In genomic region chr12:66695130-66695529, GRCh38 we compare ENCODE assay signal across 27 cellular contexts. TPM values are rescaled to one million over a fixed set of nuclear protein-coding genes. Genes with fewer than 3 reads are reported as not detected.
A peak's percentile ranks its signal among the peaks of the same experiment; 100 is the strongest.
DNase-seq lines count a peak whose midpoint lies in the region; ATAC-seq and TF ChIP-seq lines count a peak whose summit lies in the region.
"Had no signal": no experiment of that assay in that cellular context is flagged by ENCODE, and none has a peak within 500 bp of the region (broad histone marks: within the 10 kb centered on the region; RNA-seq: fewer than 3 reads in every experiment).

No MANE protein-coding gene starts in this region.

- H3K36me3 ChIP-seq in MM.1S (replicated peaks; ENCODE audit: insufficient read depth, low read length) (no peaks in the 10 kb centered on the region), body of pancreas (replicated peaks in 1 of 2; ENCODE audit: insufficient read depth in 1 of 2, low read depth in 2 of 2) (no peaks in the 10 kb centered on the region)
- H3K36me3 ChIP-seq: BLaER1 treated with 17β-estradiol and CSF1 and Interleukin-3, amounts not matched to agents 10 nM and 100 nM; cardiac muscle cell; colonic mucosa; left lung; upper lobe of right lung had no signal

- H3K9me3 ChIP-seq in MM.1S (replicated peaks; ENCODE audit: insufficient read depth, low read length) (no peaks in the 10 kb centered on the region), body of pancreas (no peaks in the 10 kb centered on the region)
- H3K9me3 ChIP-seq: Caco-2, colonic mucosa, left lung, upper lobe of right lung had no signal

- H3K9me2 ChIP-seq in MM.1S (replicated peaks; ENCODE audit: insufficient read depth, low read length): no peaks in the 10 kb centered on the region

- TF ChIP-seq POLR2A in body of pancreas (IDR thresholded peaks at IDR 0.05): no peak

- 2 to 17% methylated on average over 3 of the region's 3 CpGs for WGBS in body of pancreas, 2 donors

- H2AFZ ChIP-seq in MM.1S (ENCODE audit: low read length): peak overlapping the region; percentile 12; the same call in 1 of the 2 replicates

- peaks cover 27% of the 10 kb centered on the region for H3F3A ChIP-seq in MM.1S (ENCODE audit: insufficient read depth, low read length)

- H3K4me1 ChIP-seq in MM.1S (ENCODE audit: low read length) (peaks cover 58% of the 10 kb centered on the region), body of pancreas (peaks cover 12% of the 10 kb centered on the region), foreskin keratinocyte (no peaks in the 10 kb centered on the region)
- H3K4me1 ChIP-seq: Caco-2, colonic mucosa, left lung, upper lobe of right lung had no signal

- H3K4me2 ChIP-seq in MM.1S (ENCODE audit: low read depth, low read length): peak overlapping the region; percentile 53; the same call in 1 of the 2 replicates
- H3K4me2 ChIP-seq: BLaER1 treated with 17β-estradiol and CSF1 and Interleukin-3, amounts not matched to agents 10 nM and 100 nM had no signal

- H3K27ac ChIP-seq in MM.1S (ENCODE audit: low read length): peak overlapping the region; percentile 52
- H3K27ac ChIP-seq in body of pancreas: no peak overlapping the region
- no peak overlapping the region for H3K27ac ChIP-seq in foreskin keratinocyte
- H3K27ac ChIP-seq: BLaER1 treated with 17β-estradiol and CSF1 and Interleukin-3, amounts not matched to agents 10 nM and 100 nM; cardiac muscle cell; colonic mucosa; left lung; upper lobe of right lung had no signal

- intact Hi-C loops in body of pancreas (cut with DNase I): no loop called here

- peak; percentile 86 for ATAC-seq in body of pancreas
- no peak for ATAC-seq in foreskin keratinocyte
- no peak for ATAC-seq in GM18861 (IDR thresholded peaks at IDR 0.05; ENCODE audit: unreplicated experiment)
- ATAC-seq: left lung; stimulated activated effector memory CD8-positive, alpha-beta T cell treated with anti-CD3 and anti-CD28 coated beads, Interleukin-12 subunit alpha, Interleukin-12 subunit beta, amount 100 ng/mL, for 72 hours; upper lobe of right lung had no signal

- no peaks in the 10 kb centered on the region for H4K20me1 ChIP-seq in MM.1S (ENCODE audit: insufficient read depth, low read length)
- H4K20me1 ChIP-seq: BLaER1 treated with 17β-estradiol and CSF1 and Interleukin-3, amounts not matched to agents 10 nM and 100 nM had no signal

- H3K4me3 ChIP-seq in MM.1S (ENCODE audit: low read length) (no peak overlapping the region; the same call in 1 of the 2 replicates), body of pancreas (no peak overlapping the region)
- H3K4me3 ChIP-seq: BLaER1 treated with 17β-estradiol and CSF1 and Interleukin-3, amounts not matched to agents 10 nM and 100 nM; cardiac muscle cell; colonic mucosa; left lung; upper lobe of right lung had no signal

- H3K27me3 ChIP-seq in MM.1S (replicated peaks; ENCODE audit: insufficient read depth, low read length) (no peaks in the 10 kb centered on the region), body of pancreas (no peaks in the 10 kb centered on the region), foreskin keratinocyte (peaks cover 11% of the 10 kb centered on the region)
- H3K27me3 ChIP-seq: BLaER1 treated with 17β-estradiol and CSF1 and Interleukin-3, amounts not matched to agents 10 nM and 100 nM; cardiac muscle cell; colonic mucosa; left lung; upper lobe of right lung had no signal

- DNase-seq in DMS53 treated with DMSO at 0.1 percent for 48 hours (lab: John Stamatoyannopoulos, UW; ENCODE audit: unreplicated experiment) (peak; percentile 88), MM.1S (peak; percentile 86), NCI-H2196 (lab: John Stamatoyannopoulos, UW; ENCODE audit: unreplicated experiment) (peak; percentile 42), body of pancreas (peak; percentile 50 to 88 (median 71)), foreskin keratinocyte (no peak), GM10266 (ENCODE audit: extremely low spot score) (no peak)
- DNase-seq: activated CD4-positive, alpha-beta T cell treated with anti-CD3 and anti-CD28 coated beads, Interleukin-2, amount 50 U/mL, for 48 hours; activated gamma-delta T cell treated with Interleukin-2 at 50 U/mL for 16 hours; activated naive CD8-positive, alpha-beta T cell treated with anti-CD3 and anti-CD28 coated beads, Interleukin-2, amount 10 ng/mL, durations not matched to agents 7 days and 5 days; activated T-cell treated with anti-CD3 and anti-CD28 coated beads, Interleukin-2, amount 50 U/mL, for 48 hours; aorta; Caco-2; colonic mucosa; effector memory CD4-positive, alpha-beta T cell; glutamatergic neuron; left lung; NCI-H1048; NCI-H2081 treated with DMSO at 0.1 percent for 48 hours; NCI-H526; nephron progenitor cell; T-helper 1 cell; upper lobe of right lung had no signal

- TF ChIP-seq CTCF in MM.1S (IDR thresholded peaks at IDR 0.05; ENCODE audit: low read length) (no peak), body of pancreas (IDR thresholded peaks at IDR 0.05) (no peak), foreskin keratinocyte (conservative IDR thresholded peaks at IDR 0.05) (no peak), GM10266 (IDR thresholded peaks at IDR 0.05; ENCODE audit: control insufficient read depth, insufficient read depth, low read depth, missing control alignments) (no peak)

- H3K9ac ChIP-seq in MM.1S (ENCODE audit: low read length): no peak overlapping the region
- H3K9ac ChIP-seq: BLaER1 treated with 17β-estradiol and CSF1 and Interleukin-3, amounts not matched to agents 10 nM and 100 nM had no signal

- no peaks in the 10 kb centered on the region for H3K79me2 ChIP-seq in MM.1S (ENCODE audit: low read length)

RNA-seq across cellular contexts. Expression of gene GRIP1, which starts 16.3 kb away (rescaled TPM):
- total RNA-seq in body of pancreas (10 to 100 TPM in 1 of 2 donors, 1 to 10 TPM in 1; 7.5 to 17.8 TPM), foreskin keratinocyte (4.9 and 6.8 TPM in 2 replicates)
- polyA plus RNA-seq in foreskin keratinocyte: 0.44 and 0.59 TPM in 2 replicates
- total RNA-seq: RPMI7951 had no signal

Comparison
In these comparisons a context has a peak if more than half of its experiments do, and no peak if none do; other contexts are left out.
1. DNase-seq: peak in DMS53 treated with DMSO at 0.1 percent for 48 hours (single experiment), MM.1S (single experiment), NCI-H2196 (single experiment) and body of pancreas (4 of 4); none in foreskin keratinocyte (0 of 2) and GM10266 (single experiment).